17 cellular contexts compared by ENCODE assay signal in genomic region chr4:34964613-34965012, GRCh38.
A peak's percentile ranks its signal among the peaks of the same experiment; 100 is the strongest.
DNase-seq lines count a peak whose midpoint lies in the region; FAIRE-seq and TF ChIP-seq lines count a peak whose summit lies in the region.
"Had no signal": no experiment of that assay in that cellular context is flagged by ENCODE, and none has a peak within 500 bp of the region (broad histone marks: within the 10 kb centered on the region; RNA-seq: fewer than 3 reads in every experiment).

No MANE protein-coding gene starts in this region.

- no peaks in the 10 kb centered on the region for H3K79me2 ChIP-seq in neural progenitor cell (ENCODE audit: low read depth)

- DNase-seq in ELR (ENCODE audit: low read depth) (peak; percentile 11), NCI-H146 treated with DMSO at 0.1 percent for 48 hours (lab: John Stamatoyannopoulos, UW; ENCODE audit: unreplicated experiment) (peak; percentile 24), neural progenitor cell (ENCODE audit: low spot score) (peak; percentile 49), KBM-7 (no peak), tibial nerve (ENCODE audit: low spot score in 2 of 2) (no peak)
- DNase-seq in stimulated activated CD4-positive, alpha-beta T cell treated with anti-CD3 and anti-CD28 coated beads, Interleukin-4, amount 100 ng/mL, for 1 hour, result no peak
- DNase-seq: ACHN, AML-193, Karpas-422, MG63, NCI-H1092 treated with DMSO at 0.1 percent for 48 hours, NCI-H187 treated with DMSO at 0.1 percent for 48 hours, NCI-H446, OCI-M1, SW 1271 had no signal

- TF ChIP-seq CTCF in neural progenitor cell (IDR thresholded peaks at IDR 0.05) (no peak), tibial nerve (IDR thresholded peaks at IDR 0.05) (no peak)

- H3K4me3 Mint-ChIP-seq in neural progenitor cell, result no peak overlapping the region

- H3K36me3 ChIP-seq in neural progenitor cell, result no peaks in the 10 kb centered on the region
- no peaks in the 10 kb centered on the region for H3K36me3 ChIP-seq in tibial nerve
- H3K36me3 ChIP-seq: MG63, SJSA1 had no signal

- no peak overlapping the region for H3K27ac Mint-ChIP-seq in neural progenitor cell

- H3K9me3 Mint-ChIP-seq in neural progenitor cell, result no peaks in the 10 kb centered on the region

- H3K4me1 Mint-ChIP-seq in neural progenitor cell, result peaks cover 9% of the 10 kb centered on the region

- peaks cover 3% of the 10 kb centered on the region for H3K27me3 Mint-ChIP-seq in neural progenitor cell (ENCODE audit: insufficient read depth, low read depth)

- TF ChIP-seq EP300 in tibial nerve (IDR thresholded peaks at IDR 0.05), result no peak

- H4K20me1 ChIP-seq in neural progenitor cell (ENCODE audit: low read depth), result no peaks in the 10 kb centered on the region

- in situ Hi-C loops in KBM-7 (cut with MboI; ENCODE audit: low pct_unique_long_range_greater_than_20kb, low sequenced_read_pairs), result no loop called here

- H3K4me3 ChIP-seq in neural progenitor cell (no peak overlapping the region), tibial nerve (no peak overlapping the region)
- H3K4me3 ChIP-seq: MG63, SJSA1 had no signal

- H3K27me3 ChIP-seq in neural progenitor cell, result no peaks in the 10 kb centered on the region
- H3K27me3 ChIP-seq in tibial nerve, result no peaks in the 10 kb centered on the region
- H3K27me3 ChIP-seq: MG63, SJSA1 had no signal

- no peak overlapping the region for H3K9ac ChIP-seq in neural progenitor cell

- peak overlapping the region; percentile 43 for H3K4me2 ChIP-seq in neural progenitor cell

- FAIRE-seq in endometrium (lab: Jason Lieb, UNC), result peak; percentile 37

- no peaks in the 10 kb centered on the region for H3K36me3 Mint-ChIP-seq in neural progenitor cell

- peak overlapping the region; percentile 23 for H2AFZ ChIP-seq in neural progenitor cell (replicated peaks)

- H3F3A ChIP-seq in neural progenitor cell (ENCODE audit: low read depth), result no peaks in the 10 kb centered on the region

- peak overlapping the region; percentile 60 for H3K27ac ChIP-seq in neural progenitor cell
- no peak overlapping the region for H3K27ac ChIP-seq in tibial nerve
- H3K27ac ChIP-seq: SJSA1 had no signal

- H3K9me3 ChIP-seq in neural progenitor cell (ENCODE audit: low read depth), result no peaks in the 10 kb centered on the region
- no peaks in the 10 kb centered on the region for H3K9me3 ChIP-seq in tibial nerve
- H3K9me3 ChIP-seq: MG63, SJSA1 had no signal

- TF ChIP-seq POLR2A in tibial nerve (IDR thresholded peaks at IDR 0.05), result no peak

- H3K4me1 ChIP-seq in neural progenitor cell, result peaks cover 16% of the 10 kb centered on the region
- H3K4me1 ChIP-seq in tibial nerve, result no peaks in the 10 kb centered on the region
- H3K4me1 ChIP-seq: SJSA1 had no signal

- WGBS in tibial nerve, 2 donors, result 37 to 40% methylated on average over 2 of the region's 2 CpGs

Comparison
In these comparisons a context has a peak if more than half of its experiments do, and no peak if none do; other contexts are left out.
1. DNase-seq: peak in ELR (single experiment), NCI-H146 treated with DMSO at 0.1 percent for 48 hours (single experiment) and neural progenitor cell (single experiment); none in stimulated activated CD4-positive, alpha-beta T cell treated with anti-CD3 and anti-CD28 coated beads, Interleukin-4, amount 100 ng/mL, for 1 hour (single experiment), KBM-7 (single experiment) and tibial nerve (0 of 2).